In the genomic region with DNA sequence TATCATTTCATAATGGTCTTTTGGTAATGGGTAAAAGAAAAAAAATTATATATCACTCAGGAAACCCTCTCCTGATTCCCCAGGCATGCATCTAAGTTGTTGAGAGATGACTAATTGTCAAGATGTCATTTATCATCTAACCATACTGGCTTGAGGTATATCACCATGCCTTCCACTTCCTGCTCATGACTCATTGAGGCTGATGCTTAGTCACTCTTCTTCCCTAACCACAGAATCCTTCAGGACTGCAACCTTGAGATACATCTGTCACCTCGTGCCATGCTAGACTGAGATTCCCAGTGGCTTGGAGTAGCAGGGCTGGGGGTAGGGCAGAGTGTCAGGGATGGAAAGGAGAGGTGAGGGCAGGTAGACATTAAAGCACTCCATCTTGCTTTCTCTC, we compare ENCODE assay signal across 1 cellular context.
TF ChIP-seq lines count a peak whose summit lies in the region.

No MANE protein-coding gene starts in this region.

TF ChIP-seq in H1, 55 proteins besides CTCF, POLR2A, EP300 and RAD21 (continued from another document):
- TF ChIP-seq, protein P1, sequence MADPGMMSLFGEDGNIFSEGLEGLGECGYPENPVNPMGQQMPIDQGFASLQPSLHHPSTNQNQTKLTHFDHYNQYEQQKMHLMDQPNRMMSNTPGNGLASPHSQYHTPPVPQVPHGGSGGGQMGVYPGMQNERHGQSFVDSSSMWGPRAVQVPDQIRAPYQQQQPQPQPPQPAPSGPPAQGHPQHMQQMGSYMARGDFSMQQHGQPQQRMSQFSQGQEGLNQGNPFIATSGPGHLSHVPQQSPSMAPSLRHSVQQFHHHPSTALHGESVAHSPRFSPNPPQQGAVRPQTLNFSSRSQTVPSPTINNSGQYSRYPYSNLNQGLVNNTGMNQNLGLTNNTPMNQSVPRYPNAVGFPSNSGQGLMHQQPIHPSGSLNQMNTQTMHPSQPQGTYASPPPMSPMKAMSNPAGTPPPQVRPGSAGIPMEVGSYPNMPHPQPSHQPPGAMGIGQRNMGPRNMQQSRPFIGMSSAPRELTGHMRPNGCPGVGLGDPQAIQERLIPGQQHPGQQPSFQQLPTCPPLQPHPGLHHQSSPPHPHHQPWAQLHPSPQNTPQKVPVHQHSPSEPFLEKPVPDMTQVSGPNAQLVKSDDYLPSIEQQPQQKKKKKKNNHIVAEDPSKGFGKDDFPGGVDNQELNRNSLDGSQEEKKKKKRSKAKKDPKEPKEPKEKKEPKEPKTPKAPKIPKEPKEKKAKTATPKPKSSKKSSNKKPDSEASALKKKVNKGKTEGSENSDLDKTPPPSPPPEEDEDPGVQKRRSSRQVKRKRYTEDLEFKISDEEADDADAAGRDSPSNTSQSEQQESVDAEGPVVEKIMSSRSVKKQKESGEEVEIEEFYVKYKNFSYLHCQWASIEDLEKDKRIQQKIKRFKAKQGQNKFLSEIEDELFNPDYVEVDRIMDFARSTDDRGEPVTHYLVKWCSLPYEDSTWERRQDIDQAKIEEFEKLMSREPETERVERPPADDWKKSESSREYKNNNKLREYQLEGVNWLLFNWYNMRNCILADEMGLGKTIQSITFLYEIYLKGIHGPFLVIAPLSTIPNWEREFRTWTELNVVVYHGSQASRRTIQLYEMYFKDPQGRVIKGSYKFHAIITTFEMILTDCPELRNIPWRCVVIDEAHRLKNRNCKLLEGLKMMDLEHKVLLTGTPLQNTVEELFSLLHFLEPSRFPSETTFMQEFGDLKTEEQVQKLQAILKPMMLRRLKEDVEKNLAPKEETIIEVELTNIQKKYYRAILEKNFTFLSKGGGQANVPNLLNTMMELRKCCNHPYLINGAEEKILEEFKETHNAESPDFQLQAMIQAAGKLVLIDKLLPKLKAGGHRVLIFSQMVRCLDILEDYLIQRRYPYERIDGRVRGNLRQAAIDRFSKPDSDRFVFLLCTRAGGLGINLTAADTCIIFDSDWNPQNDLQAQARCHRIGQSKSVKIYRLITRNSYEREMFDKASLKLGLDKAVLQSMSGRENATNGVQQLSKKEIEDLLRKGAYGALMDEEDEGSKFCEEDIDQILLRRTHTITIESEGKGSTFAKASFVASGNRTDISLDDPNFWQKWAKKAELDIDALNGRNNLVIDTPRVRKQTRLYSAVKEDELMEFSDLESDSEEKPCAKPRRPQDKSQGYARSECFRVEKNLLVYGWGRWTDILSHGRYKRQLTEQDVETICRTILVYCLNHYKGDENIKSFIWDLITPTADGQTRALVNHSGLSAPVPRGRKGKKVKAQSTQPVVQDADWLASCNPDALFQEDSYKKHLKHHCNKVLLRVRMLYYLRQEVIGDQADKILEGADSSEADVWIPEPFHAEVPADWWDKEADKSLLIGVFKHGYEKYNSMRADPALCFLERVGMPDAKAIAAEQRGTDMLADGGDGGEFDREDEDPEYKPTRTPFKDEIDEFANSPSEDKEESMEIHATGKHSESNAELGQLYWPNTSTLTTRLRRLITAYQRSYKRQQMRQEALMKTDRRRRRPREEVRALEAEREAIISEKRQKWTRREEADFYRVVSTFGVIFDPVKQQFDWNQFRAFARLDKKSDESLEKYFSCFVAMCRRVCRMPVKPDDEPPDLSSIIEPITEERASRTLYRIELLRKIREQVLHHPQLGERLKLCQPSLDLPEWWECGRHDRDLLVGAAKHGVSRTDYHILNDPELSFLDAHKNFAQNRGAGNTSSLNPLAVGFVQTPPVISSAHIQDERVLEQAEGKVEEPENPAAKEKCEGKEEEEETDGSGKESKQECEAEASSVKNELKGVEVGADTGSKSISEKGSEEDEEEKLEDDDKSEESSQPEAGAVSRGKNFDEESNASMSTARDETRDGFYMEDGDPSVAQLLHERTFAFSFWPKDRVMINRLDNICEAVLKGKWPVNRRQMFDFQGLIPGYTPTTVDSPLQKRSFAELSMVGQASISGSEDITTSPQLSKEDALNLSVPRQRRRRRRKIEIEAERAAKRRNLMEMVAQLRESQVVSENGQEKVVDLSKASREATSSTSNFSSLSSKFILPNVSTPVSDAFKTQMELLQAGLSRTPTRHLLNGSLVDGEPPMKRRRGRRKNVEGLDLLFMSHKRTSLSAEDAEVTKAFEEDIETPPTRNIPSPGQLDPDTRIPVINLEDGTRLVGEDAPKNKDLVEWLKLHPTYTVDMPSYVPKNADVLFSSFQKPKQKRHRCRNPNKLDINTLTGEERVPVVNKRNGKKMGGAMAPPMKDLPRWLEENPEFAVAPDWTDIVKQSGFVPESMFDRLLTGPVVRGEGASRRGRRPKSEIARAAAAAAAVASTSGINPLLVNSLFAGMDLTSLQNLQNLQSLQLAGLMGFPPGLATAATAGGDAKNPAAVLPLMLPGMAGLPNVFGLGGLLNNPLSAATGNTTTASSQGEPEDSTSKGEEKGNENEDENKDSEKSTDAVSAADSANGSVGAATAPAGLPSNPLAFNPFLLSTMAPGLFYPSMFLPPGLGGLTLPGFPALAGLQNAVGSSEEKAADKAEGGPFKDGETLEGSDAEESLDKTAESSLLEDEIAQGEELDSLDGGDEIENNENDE (IDR thresholded peaks at IDR 0.05; ENCODE audit: insufficient replicate concordance, low read length), result no peak
- no peak for TF ChIP-seq SP4 (IDR thresholded peaks at IDR 0.05; ENCODE audit: low read length)
- TF ChIP-seq TCF12 (IDR thresholded peaks at IDR 0.05; ENCODE audit: low read depth, low read length), result no peak
- TF ChIP-seq EZH2 (IDR thresholded peaks at IDR 0.05; ENCODE audit: low read depth, low read length, severe bottlenecking), result no peak
- TF ChIP-seq, protein P2, sequence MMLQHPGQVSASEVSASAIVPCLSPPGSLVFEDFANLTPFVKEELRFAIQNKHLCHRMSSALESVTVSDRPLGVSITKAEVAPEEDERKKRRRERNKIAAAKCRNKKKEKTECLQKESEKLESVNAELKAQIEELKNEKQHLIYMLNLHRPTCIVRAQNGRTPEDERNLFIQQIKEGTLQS (IDR thresholded peaks at IDR 0.05; ENCODE audit: insufficient read depth, low read depth, low read length), result no peak
- no peak for TF ChIP-seq ZNF274 (IDR thresholded peaks at IDR 0.05; ENCODE audit: borderline replicate concordance, extremely low read depth, low read length)
- no peak for TF ChIP-seq CHD1 (IDR thresholded peaks at IDR 0.05; ENCODE audit: low read depth, low read length)
- TF ChIP-seq NANOG (IDR thresholded peaks at IDR 0.05; ENCODE audit: insufficient read depth, low read depth, low read length, poor library complexity, severe bottlenecking), result no peak
- TF ChIP-seq CREB1 (IDR thresholded peaks at IDR 0.05), result no peak
- TF ChIP-seq BRCA1 (IDR thresholded peaks at IDR 0.05; ENCODE audit: low read depth, low read length), result no peak
- no peak for TF ChIP-seq SP1 (IDR thresholded peaks at IDR 0.05; ENCODE audit: low read depth, low read length)
- no peak for TF ChIP-seq CBX5 (IDR thresholded peaks at IDR 0.05; ENCODE audit: low read depth, low read length)
- TF ChIP-seq KDM1A (IDR thresholded peaks at IDR 0.05; ENCODE audit: borderline replicate concordance, low read length), result no peak
- no peak for TF ChIP-seq TAF7 (optimal IDR thresholded peaks at IDR 0.05; ENCODE audit: borderline replicate concordance, low read depth, low read length)
- TF ChIP-seq SRF (IDR thresholded peaks at IDR 0.05; ENCODE audit: low read depth, low read length), result no peak
